In genomic region chr20:53001502-53002301, GRCh38 we compare ENCODE assay signal across 8 cellular contexts. TPM values are rescaled to one million over a fixed set of nuclear protein-coding genes. Genes with fewer than 3 reads are reported as not detected.
DNase-seq lines count a peak whose midpoint lies in the region; ATAC-seq and TF ChIP-seq lines count a peak whose summit lies in the region.

No MANE protein-coding gene starts in this region.

- no peaks in the 10 kb centered on the region for H3K27me3 Mint-ChIP-seq in activated naive CD8-positive, alpha-beta T cell treated with anti-CD3 and anti-CD28 coated beads, Interleukin-2, amount 10 ng/mL, durations not matched to agents 7 days and 5 days

- TF ChIP-seq POLR2A in uterus (IDR thresholded peaks at IDR 0.05) = no peak

- peak; percentile 60 for ATAC-seq in HG03159 (IDR thresholded peaks at IDR 0.05; ENCODE audit: unreplicated experiment)
- no peak for ATAC-seq in activated naive CD8-positive, alpha-beta T cell treated with anti-CD3 and anti-CD28 coated beads, Interleukin-2, amount 10 ng/mL, durations not matched to agents 7 days and 5 days (ENCODE audit: low read depth)
- no peak for ATAC-seq in left lobe of liver

- no peak overlapping the region for H3K4me3 ChIP-seq in uterus
- H3K4me3 ChIP-seq in ascending aorta = no peak overlapping the region

- peak overlapping the region; percentile 42 to 79 for H3K27ac ChIP-seq in uterus
- peak overlapping the region in 1 of 2 donors; percentile 34 for H3K27ac ChIP-seq in ascending aorta

- H3K27me3 ChIP-seq in uterus (no peaks in the 10 kb centered on the region), ascending aorta (no peaks in the 10 kb centered on the region)

- H3K9me3 Mint-ChIP-seq in activated naive CD8-positive, alpha-beta T cell treated with anti-CD3 and anti-CD28 coated beads, Interleukin-2, amount 10 ng/mL, durations not matched to agents 7 days and 5 days = peaks cover 2% of the 10 kb centered on the region

- intact Hi-C loops in uterus (cut with DNase I; ENCODE audit: low total_unique reads) (no loop called here), ascending aorta (cut with DNase I) (no loop called here)

- H3K36me3 ChIP-seq in uterus (no peaks in the 10 kb centered on the region), ascending aorta (no peaks in the 10 kb centered on the region)

- H3K4me1 ChIP-seq in uterus = no peaks in the 10 kb centered on the region
- H3K4me1 ChIP-seq in ascending aorta = no peaks in the 10 kb centered on the region

- H3K4me1 Mint-ChIP-seq in activated naive CD8-positive, alpha-beta T cell treated with anti-CD3 and anti-CD28 coated beads, Interleukin-2, amount 10 ng/mL, durations not matched to agents 7 days and 5 days = peaks cover 9% of the 10 kb centered on the region

- H3K9me3 ChIP-seq in uterus (no peaks in the 10 kb centered on the region), ascending aorta (no peaks in the 10 kb centered on the region)

- peak; percentile 20 for DNase-seq in stimulated activated CD4-positive, alpha-beta T cell treated with anti-CD3 and anti-CD28 coated beads, Interleukin-4, amount 100 ng/mL, for 24 hours
- no peak for DNase-seq in stimulated activated CD4-positive, alpha-beta T cell treated with anti-CD3 and anti-CD28 coated beads, Interleukin-12 subunit alpha, Interleukin-12 subunit beta, amount 100 ng/mL, for 4 hours
- DNase-seq in activated naive CD8-positive, alpha-beta T cell treated with anti-CD3 and anti-CD28 coated beads, Interleukin-2, amount 10 ng/mL, durations not matched to agents 7 days and 5 days = no peak
- DNase-seq in uterus (no peak), NCI-H1048 (lab: John Stamatoyannopoulos, UW) (no peak), ascending aorta (ENCODE audit: low spot score in 2 of 2) (no peak), left lobe of liver (ENCODE audit: low spot score) (no peak)

- peaks cover 3% of the 10 kb centered on the region for H3K36me3 Mint-ChIP-seq in activated naive CD8-positive, alpha-beta T cell treated with anti-CD3 and anti-CD28 coated beads, Interleukin-2, amount 10 ng/mL, durations not matched to agents 7 days and 5 days

- POLR2A ChIA-PET in activated naive CD8-positive, alpha-beta T cell treated with anti-CD3 and anti-CD28 coated beads, Interleukin-2, amount 10 ng/mL, durations not matched to agents 7 days and 5 days (lab: Charles Lee) = no interaction called here

- TF ChIP-seq CTCF in uterus (IDR thresholded peaks at IDR 0.05) = no peak
- no peak for TF ChIP-seq CTCF in ascending aorta (IDR thresholded peaks at IDR 0.05)

- H3K27ac Mint-ChIP-seq in activated naive CD8-positive, alpha-beta T cell treated with anti-CD3 and anti-CD28 coated beads, Interleukin-2, amount 10 ng/mL, durations not matched to agents 7 days and 5 days = peak overlapping the region; percentile 87

- H3K4me3 Mint-ChIP-seq in activated naive CD8-positive, alpha-beta T cell treated with anti-CD3 and anti-CD28 coated beads, Interleukin-2, amount 10 ng/mL, durations not matched to agents 7 days and 5 days = peak overlapping the region; percentile 77

RNA-seq across cellular contexts. Expression of gene TSHZ2, which starts 29.5 kb away (rescaled TPM):
- total RNA-seq in activated naive CD8-positive, alpha-beta T cell treated with anti-CD3 and anti-CD28 coated beads, Interleukin-2, amount 10 ng/mL, durations not matched to agents 7 days and 5 days = under 1 TPM; 0.44 to 0.54 TPM
- total RNA-seq in uterus (10 to 100 TPM; 22.0 to 50.1 (median 33.1) TPM), ascending aorta (51.9 TPM), left lobe of liver (19.0 TPM)

Comparison
In these comparisons a context has a peak if more than half of its experiments do, and no peak if none do; other contexts are left out.
1. RNA of gene TSHZ2, which starts 29.5 kb away (total RNA-seq): 51.9 TPM in ascending aorta (single experiment), 22.0 to 50.1 TPM in uterus and 19.0 TPM in left lobe of liver (single experiment); 0.44 to 0.54 TPM in activated naive CD8-positive, alpha-beta T cell treated with anti-CD3 and anti-CD28 coated beads, Interleukin-2, amount 10 ng/mL, durations not matched to agents 7 days and 5 days; every median in the first group is over 10 times any median in the second.